Comparison of ENCODE assay signal across 20 cellular contexts in the genomic region with DNA sequence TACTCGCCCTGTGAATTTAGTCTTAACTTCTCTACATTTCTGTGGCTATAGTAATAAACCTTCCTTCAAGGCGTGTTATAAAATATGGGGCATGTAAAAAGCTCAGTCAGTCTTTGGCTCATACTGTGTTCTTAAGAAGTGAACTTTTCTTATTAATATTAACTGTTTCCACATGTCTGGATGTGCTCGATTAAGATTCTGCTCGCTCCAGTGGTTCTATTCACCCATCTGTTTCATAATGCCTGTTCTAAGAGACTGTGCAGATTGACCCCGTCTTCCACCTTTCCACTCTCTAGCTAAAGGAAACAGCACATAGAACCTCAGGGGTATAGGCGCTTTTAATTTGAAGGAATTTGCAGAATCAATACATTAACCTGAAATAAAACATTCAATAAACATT.
DNase-seq lines count a peak whose midpoint lies in the region; ATAC-seq, FAIRE-seq and TF ChIP-seq lines count a peak whose summit lies in the region.
"Had no signal": no experiment of that assay in that cellular context is flagged by ENCODE, and none has a peak within 500 bp of the region (broad histone marks: within the 10 kb centered on the region; RNA-seq: fewer than 3 reads in every experiment).

No MANE protein-coding gene starts in this region.

- ATAC-seq in GM21786 (IDR thresholded peaks at IDR 0.05; ENCODE audit: unreplicated experiment): peak; percentile 31
- peak; percentile 26 for ATAC-seq in activated B cell treated with CpG ODN at 0.5 μM for 24 hours (ENCODE audit: low read depth)
- ATAC-seq in GM21737 (IDR thresholded peaks at IDR 0.05; ENCODE audit: unreplicated experiment): no peak
- ATAC-seq: activated CD4-positive, CD25-positive, alpha-beta regulatory T cell treated with anti-CD3 and anti-CD28 coated beads, Interleukin-2, amount 50 U/mL, for 24 hours; activated T-cell treated with anti-CD3 and anti-CD28 coated beads, Interleukin-2, amount 50 U/mL, for 72 hours had no signal

- H3K27ac Mint-ChIP-seq in activated B cell treated with CpG ODN at 0.5 μM for 24 hours: peak overlapping the region; percentile 67
- peak overlapping the region; percentile 64 to 83 (median 69) for H3K27ac Mint-ChIP-seq in nephron
- H3K27ac Mint-ChIP-seq: activated naive CD4-positive, alpha-beta T cell treated with anti-CD3 and anti-CD28 coated beads, Interleukin-2, amount 50 U/mL, for 24 hours; activated T-cell treated with anti-CD3 and anti-CD28 coated beads, Interleukin-2, amount 50 U/mL, for 72 hours had no signal

- CTCF ChIA-PET in activated B cell treated with CpG ODN at 0.5 μM for 24 hours (lab: Charles Lee): no interaction called here

- no peak for TF ChIP-seq CTCF in activated B cell treated with CpG ODN at 0.5 μM for 24 hours (IDR thresholded peaks at IDR 0.05)
- no peak for TF ChIP-seq CTCF in nephron (IDR thresholded peaks at IDR 0.05; ENCODE audit: unreplicated experiment in 3 of 3)

- POLR2A ChIA-PET in activated B cell treated with CpG ODN at 0.5 μM for 24 hours (lab: Charles Lee): interaction anchor here (1.6 kb wide), 1 partner anchor 11 kb away, joined by 4 read pairs; no protein-coding TSS in a partner anchor

- DNase-seq in GM12891 (ENCODE audit: insufficient read length, low spot score) (no peak), activated B cell treated with CpG ODN at 0.5 μM for 24 hours (no peak), SHP77 treated with DMSO at 0.1 percent for 48 hours (lab: John Stamatoyannopoulos, UW) (no peak), superior temporal gyrus (ENCODE audit: extremely low spot score) (no peak)
- DNase-seq: activated T-cell treated with anti-CD3 and anti-CD28 coated beads, Interleukin-2, amount 50 U/mL, for 72 hours; CD8-positive, alpha-beta memory T cell; cerebellar nuclear complex; DMS53; mesenchymal stem cell; NCI-H1092 treated with DMSO at 0.1 percent for 48 hours; NCI-H510A treated with DMSO at 0.1 percent for 48 hours; ovary; sigmoid colon; SK-N-SH; testis had no signal

- H3K27me3 Mint-ChIP-seq in activated B cell treated with CpG ODN at 0.5 μM for 24 hours: no peaks in the 10 kb centered on the region
- no peaks in the 10 kb centered on the region for H3K27me3 Mint-ChIP-seq in nephron (ENCODE audit: low read depth)
- H3K27me3 Mint-ChIP-seq: activated naive CD4-positive, alpha-beta T cell treated with anti-CD3 and anti-CD28 coated beads, Interleukin-2, amount 50 U/mL, for 24 hours; CD8-positive, alpha-beta memory T cell had no signal

- H3K4me3 Mint-ChIP-seq in activated B cell treated with CpG ODN at 0.5 μM for 24 hours (peak overlapping the region; percentile 22), nephron (no peak overlapping the region)
- H3K4me3 Mint-ChIP-seq: activated naive CD4-positive, alpha-beta T cell treated with anti-CD3 and anti-CD28 coated beads, Interleukin-2, amount 50 U/mL, for 24 hours; activated T-cell treated with anti-CD3 and anti-CD28 coated beads, Interleukin-2, amount 50 U/mL, for 72 hours; CD8-positive, alpha-beta memory T cell had no signal

- intact Hi-C loops in activated B cell treated with CpG ODN at 0.5 μM for 24 hours (cut with micrococcal nuclease): loop anchor here (5.0 to 10.0 kb wide), 3 partner anchors 433 to 947 kb away; a partner anchor contains a TSS

- H3K9me3 Mint-ChIP-seq in activated B cell treated with CpG ODN at 0.5 μM for 24 hours (peaks cover 2% of the 10 kb centered on the region), nephron (no peaks in the 10 kb centered on the region)
- H3K9me3 Mint-ChIP-seq: activated naive CD4-positive, alpha-beta T cell treated with anti-CD3 and anti-CD28 coated beads, Interleukin-2, amount 50 U/mL, for 24 hours; activated T-cell treated with anti-CD3 and anti-CD28 coated beads, Interleukin-2, amount 50 U/mL, for 72 hours; CD8-positive, alpha-beta memory T cell had no signal

- peak; percentile 50 for FAIRE-seq in GM12891 (lab: Jason Lieb, UNC)

- H3K36me3 Mint-ChIP-seq in activated B cell treated with CpG ODN at 0.5 μM for 24 hours (ENCODE audit: low read depth): peaks cover 38% of the 10 kb centered on the region
- peaks cover 8% of the 10 kb centered on the region for H3K36me3 Mint-ChIP-seq in nephron (ENCODE audit: low read depth)

- H3K4me1 Mint-ChIP-seq in activated B cell treated with CpG ODN at 0.5 μM for 24 hours: peaks cover 65% of the 10 kb centered on the region
- H3K4me1 Mint-ChIP-seq in nephron: peaks cover 10% of the 10 kb centered on the region

- no peak for TF ChIP-seq POLR2A in GM12891 (IDR thresholded peaks at IDR 0.05; ENCODE audit: low read depth, low read length)

TF ChIP-seq in GM12891, 5 proteins besides CTCF, POLR2A, EP300 and RAD21:
- TF ChIP-seq POLR2AphosphoS5 (IDR thresholded peaks at IDR 0.05; ENCODE audit: low read depth, low read length) (no peak), PAX5 (IDR thresholded peaks at IDR 0.05; ENCODE audit: insufficient read depth, low read length, severe bottlenecking) (no peak), SPI1 (IDR thresholded peaks at IDR 0.05; ENCODE audit: low read depth, low read length) (no peak), TAF1 (IDR thresholded peaks at IDR 0.05; ENCODE audit: low read depth, low read length) (no peak), POU2F2 (IDR thresholded peaks at IDR 0.05; ENCODE audit: low read depth, low read length) (no peak)
